8 cellular contexts compared by ENCODE assay signal in genomic region chr6:161273356-161273751, GRCh38. TPM values are rescaled to one million over a fixed set of nuclear protein-coding genes. Genes with fewer than 3 reads are reported as not detected.
DNase-seq lines count a peak whose midpoint lies in the region; ATAC-seq and TF ChIP-seq lines count a peak whose summit lies in the region.

No MANE protein-coding gene starts in this region.

- no peak overlapping the region for H2AK5ac ChIP-seq in mesendoderm (ENCODE audit: low read length)

- H3K36me3 ChIP-seq in WERI-Rb-1 (no peaks in the 10 kb centered on the region; the same call in none of the 2 replicates), mesendoderm (ENCODE audit: control insufficient read depth, insufficient read depth, low read length) (no peaks in the 10 kb centered on the region)

- TF ChIP-seq CTCF in HL-60 (IDR thresholded peaks at IDR 0.05; ENCODE audit: insufficient read depth, low read length): no peak
- no peak for TF ChIP-seq CTCF in WERI-Rb-1 (IDR thresholded peaks at IDR 0.05; ENCODE audit: low read depth, low read length)

- H3K4ac ChIP-seq in mesendoderm (ENCODE audit: low read depth, low read length): peak overlapping the region; percentile 93

- no peaks in the 10 kb centered on the region for H3K9me3 ChIP-seq in WERI-Rb-1 (ENCODE audit: severe bottlenecking)

- peak overlapping the region; percentile 40 for H3K4me2 ChIP-seq in mesendoderm (ENCODE audit: low read length)

- H3K27ac ChIP-seq in HL-60 (replicated peaks) (no peak overlapping the region), WERI-Rb-1 (peak overlapping the region; percentile 64), mesendoderm (ENCODE audit: low read depth, low read length) (peak overlapping the region; percentile 86), temporal lobe (ENCODE audit: low read depth, low read length) (peak overlapping the region; percentile 33)

- H3K4me1 ChIP-seq in mesendoderm (ENCODE audit: control insufficient read depth, low read depth, low read length): peaks cover 17% of the 10 kb centered on the region

- in situ Hi-C loops in G401 (cut with HindIII; ENCODE audit: low sequenced_read_pairs): no loop called here

- peak overlapping the region; percentile 37 for H3K4me3 ChIP-seq in HL-60 (replicated peaks; ENCODE audit: insufficient read depth, low read length)
- H3K4me3 ChIP-seq in WERI-Rb-1 (ENCODE audit: low read depth, low read length): peak overlapping the region; percentile 80
- peak overlapping the region; percentile 95 for H3K4me3 ChIP-seq in mesendoderm (ENCODE audit: low read length)

- no peak overlapping the region for H3K23ac ChIP-seq in mesendoderm (ENCODE audit: low read length)

- H3K18ac ChIP-seq in mesendoderm (ENCODE audit: low read length): peak overlapping the region; percentile 98

- peak overlapping the region; percentile 92 for H2BK15ac ChIP-seq in mesendoderm (replicated peaks; ENCODE audit: low read depth)

- H2BK120ac ChIP-seq in mesendoderm (ENCODE audit: low read depth, low read length): peak overlapping the region; percentile 85

- WGBS in mesendoderm (ENCODE audit: extremely low coverage, insufficient coverage, low lambda C conversion rate): no CpG with 5 or more reads among the region's 11 CpGs

- H4K5ac ChIP-seq in mesendoderm (ENCODE audit: low read length): no peak overlapping the region

- H3K79me1 ChIP-seq in mesendoderm (ENCODE audit: low read length): peaks cover 12% of the 10 kb centered on the region

- DNase-seq in HL-60 (ENCODE audit: low read depth in 1 of 2, low spot score in 1 of 2) (no peak), WERI-Rb-1 (peak; percentile 36), dermis blood vessel endothelial cell (peak; percentile 62), mesendoderm (peak; percentile 85), G401 (ENCODE audit: low spot score) (no peak)

- no peak overlapping the region for H2BK5ac ChIP-seq in mesendoderm (ENCODE audit: low read length)

- H4K8ac ChIP-seq in mesendoderm (ENCODE audit: low read depth, low read length): no peak overlapping the region

- ATAC-seq in GM18907 (IDR thresholded peaks at IDR 0.05; ENCODE audit: unreplicated experiment): peak; percentile 2
- ATAC-seq in GM21515 (IDR thresholded peaks at IDR 0.05; ENCODE audit: unreplicated experiment): no peak

- no peaks in the 10 kb centered on the region for H3K27me3 ChIP-seq in HL-60 (ENCODE audit: insufficient read depth, poor library complexity, severe bottlenecking)
- H3K27me3 ChIP-seq in WERI-Rb-1 (ENCODE audit: insufficient read depth, low read depth, severe bottlenecking): no peaks in the 10 kb centered on the region
- H3K27me3 ChIP-seq in mesendoderm (ENCODE audit: insufficient read depth, low read length, poor library complexity): no peaks in the 10 kb centered on the region

- H3K79me2 ChIP-seq in mesendoderm (ENCODE audit: control insufficient read depth, insufficient read depth, low read length): peaks cover 39% of the 10 kb centered on the region

- H3K56ac ChIP-seq in mesendoderm (ENCODE audit: low read length): peak overlapping the region; percentile 94

- peak overlapping the region; percentile 70 for H3K9ac ChIP-seq in mesendoderm (ENCODE audit: low read length)

RNA-seq across cellular contexts. Expression of gene AGPAT4, which starts 0.5 kb away (rescaled TPM):
- total RNA-seq in dermis blood vessel endothelial cell (11.3 and 15.3 TPM in 2 replicates), temporal lobe (47.9 TPM)
- polyA plus RNA-seq in mesendoderm (2013, experiment 1 of 2): 12.2 TPM
- polyA plus RNA-seq in mesendoderm (2013, experiment 2 of 2): 10.8 TPM
- total RNA-seq in G401 (2014; rRNA removed; shearing (Covaris generic)): 3.6 TPM in 2 replicates

Comparison
In these comparisons a context has a peak if more than half of its experiments do, and no peak if none do; other contexts are left out.
1. DNase-seq: peak in WERI-Rb-1 (single experiment), dermis blood vessel endothelial cell (single experiment) and mesendoderm (single experiment); none in HL-60 (0 of 2) and G401 (single experiment).
2. H3K4me3 ChIP-seq: peak in every context shown above with its lines; median percentile 95 in mesendoderm; 80 in WERI-Rb-1; 37 in HL-60.